In the genomic region with DNA sequence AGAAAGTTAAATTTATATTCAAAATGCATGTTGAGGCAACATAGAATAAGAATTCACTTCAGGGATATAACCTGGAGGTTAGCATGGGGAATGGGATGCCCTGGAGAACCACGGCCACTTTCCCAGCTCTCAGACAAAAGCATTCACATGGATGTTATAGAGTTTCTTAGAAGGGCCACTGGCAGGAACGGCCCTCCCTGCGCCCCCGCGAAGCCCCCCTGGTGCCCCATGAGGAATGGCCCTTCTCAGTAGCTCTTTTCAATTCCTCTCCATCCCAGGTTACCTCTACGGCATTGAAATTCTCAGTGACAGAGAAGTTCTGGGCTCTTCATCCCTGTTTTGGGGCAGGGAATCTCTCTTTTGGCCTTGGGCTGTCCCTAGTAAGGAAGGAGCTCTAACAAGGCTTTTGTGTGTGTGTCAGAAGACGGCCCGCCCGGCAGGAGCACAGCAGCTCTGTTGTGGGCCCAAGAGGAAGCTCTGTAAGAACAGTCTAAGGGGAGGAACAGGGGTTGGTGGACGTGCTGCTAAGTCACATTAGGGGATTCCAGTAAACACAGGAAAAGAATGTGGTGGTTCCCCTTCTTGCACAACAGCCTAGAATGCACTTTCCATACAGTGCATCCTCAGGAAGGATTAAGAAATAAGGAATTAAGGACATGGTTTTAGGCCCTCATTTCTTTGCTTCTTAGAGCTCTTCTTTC, we compare ENCODE assay signal across 10 cellular contexts.
DNase-seq lines count a peak whose midpoint lies in the region; ATAC-seq, FAIRE-seq and TF ChIP-seq lines count a peak whose summit lies in the region.
"Had no signal": no experiment of that assay in that cellular context is flagged by ENCODE, and none has a peak within 500 bp of the region (broad histone marks: within the 10 kb centered on the region; RNA-seq: fewer than 3 reads in every experiment).

No MANE protein-coding gene starts in this region.

- H3K4me3 Mint-ChIP-seq in chondrocyte (ENCODE audit: unreplicated experiment) = no peak overlapping the region
- H3K4me3 Mint-ChIP-seq: activated CD4-positive, alpha-beta T cell treated with anti-CD3 and anti-CD28 coated beads, Interleukin-2, amount 10 ng/mL, durations not matched to agents 24 days and 14 days had no signal

- TF ChIP-seq CTCF in AG09309 (IDR thresholded peaks at IDR 0.05; ENCODE audit: control insufficient read depth, insufficient read depth, low read depth, low read length, missing control alignments) (no peak), GM10266 (IDR thresholded peaks at IDR 0.05; ENCODE audit: control insufficient read depth, insufficient read depth, low read depth, missing control alignments) (no peak), chondrocyte (IDR thresholded peaks at IDR 0.05) (no peak)

- FAIRE-seq in HTR-8/SVneo (lab: Jason Lieb, UNC) = no peak

- H3K9me3 Mint-ChIP-seq in chondrocyte (ENCODE audit: low read depth) = no peaks in the 10 kb centered on the region
- H3K9me3 Mint-ChIP-seq: activated CD4-positive, alpha-beta T cell treated with anti-CD3 and anti-CD28 coated beads, Interleukin-2, amount 10 ng/mL, durations not matched to agents 24 days and 14 days had no signal

- ATAC-seq in esophagus mucosa (peak; percentile 41), HG03521 (IDR thresholded peaks at IDR 0.05; ENCODE audit: unreplicated experiment) (no peak)

- DNase-seq in AG09309 (ENCODE audit: low read depth) (peak; percentile 46), HTR-8/SVneo (ENCODE audit: insufficient read length, low spot score) (peak; percentile 25), mucosa of gallbladder (ENCODE audit: low spot score) (peak; percentile 37), GM10266 (ENCODE audit: extremely low spot score) (no peak), AG08396 (ENCODE audit: low spot score) (no peak), chondrocyte (ENCODE audit: low spot score) (no peak)
- DNase-seq: activated CD4-positive, alpha-beta T cell treated with anti-CD3 and anti-CD28 coated beads, Interleukin-2, amount 10 ng/mL, durations not matched to agents 24 days and 14 days; NCI-H146 had no signal

- no peaks in the 10 kb centered on the region for H3K36me3 Mint-ChIP-seq in chondrocyte (ENCODE audit: low read depth)

- no peaks in the 10 kb centered on the region for H3K27me3 Mint-ChIP-seq in chondrocyte (ENCODE audit: low read depth)

- no peak overlapping the region for H3K4me3 ChIP-seq in AG09309 (ENCODE audit: control insufficient read depth, low read depth, low read length)

- H3K27ac Mint-ChIP-seq in chondrocyte (ENCODE audit: unreplicated experiment) = no peak overlapping the region
- H3K27ac Mint-ChIP-seq: activated CD4-positive, alpha-beta T cell treated with anti-CD3 and anti-CD28 coated beads, Interleukin-2, amount 10 ng/mL, durations not matched to agents 24 days and 14 days had no signal

- H3K4me1 Mint-ChIP-seq in chondrocyte (ENCODE audit: low read depth) = peaks cover 25% of the 10 kb centered on the region

Comparison
In these comparisons a context has a peak if more than half of its experiments do, and no peak if none do; other contexts are left out.
1. DNase-seq: peak in AG09309 (single experiment), HTR-8/SVneo (single experiment) and mucosa of gallbladder (single experiment); none in GM10266 (single experiment), AG08396 (single experiment) and chondrocyte (single experiment).